ENCODE assay signal across 29 cellular contexts in genomic region chr7:126806614-126807013, GRCh38.
"Had no signal": no experiment of that assay in that cellular context is flagged by ENCODE, and none has a peak within 500 bp of the region (broad histone marks: within the 10 kb centered on the region; RNA-seq: fewer than 3 reads in every experiment).

No MANE protein-coding gene starts in this region.

- DNase-seq: activated B cell treated with CpG ODN at 0.5 μM for 24 hours; activated CD4-positive, alpha-beta memory T cell treated with anti-CD3 and anti-CD28 coated beads for 36 hours; activated CD4-positive, alpha-beta T cell treated with anti-CD3 and anti-CD28 coated beads for 36 hours; activated CD4-positive, alpha-beta T cell treated with anti-CD3 and anti-CD28 coated beads, Interleukin-2, amount 10 ng/mL, durations not matched to agents 24 days and 14 days; activated CD8-positive, alpha-beta memory T cell treated with anti-CD3 and anti-CD28 coated beads, Interleukin-2, amount 10 ng/mL, durations not matched to agents 7 days and 5 days; activated CD8-positive, alpha-beta memory T cell treated with anti-CD3 and anti-CD28 coated beads, Interleukin-2, amount 50 U/mL, for 4 hours; activated CD8-positive, alpha-beta T cell treated with anti-CD3 and anti-CD28 coated beads, Interleukin-2, amount 10 ng/mL, durations not matched to agents 7 days and 5 days; activated effector memory CD4-positive, alpha-beta T cell treated with anti-CD3 and anti-CD28 coated beads, Interleukin-2, amount 50 U/mL, for 16 hours; activated naive CD4-positive, alpha-beta T cell treated with anti-CD3 and anti-CD28 coated beads for 36 hours; activated naive CD8-positive, alpha-beta T cell treated with anti-CD3 and anti-CD28 coated beads, Interleukin-2, amount 10 ng/mL, durations not matched to agents 7 days and 5 days; activated T-cell treated with anti-CD3 and anti-CD28 coated beads, Interleukin-2, amount 50 U/mL, for 1 hour; activated T-cell treated with anti-CD3 and anti-CD28 coated beads, Interleukin-2, amount 50 U/mL, for 48 hours; central memory CD4-positive, alpha-beta T cell; cerebellar nuclear complex; colonic mucosa; effector CD8-positive, alpha-beta T cell; esophagus squamous epithelium; foreskin melanocyte; T-helper 1 cell; T-helper 17 cell; T1000; WERI-Rb-1 had no signal

- H3K27ac ChIP-seq: ascending aorta, breast epithelium, cardiac muscle cell, colonic mucosa, epithelial cell of prostate, esophagus squamous epithelium, gastroesophageal sphincter, WERI-Rb-1 had no signal

- H3K4me3 ChIP-seq: ascending aorta, breast epithelium, cardiac muscle cell, colonic mucosa, esophagus squamous epithelium, gastroesophageal sphincter had no signal

- H3K27me3 ChIP-seq: ascending aorta, breast epithelium, cardiac muscle cell, colonic mucosa, esophagus squamous epithelium had no signal

- H3K4me1 ChIP-seq: ascending aorta, breast epithelium, colonic mucosa, esophagus squamous epithelium, gastroesophageal sphincter had no signal

- H3K36me3 ChIP-seq: ascending aorta, breast epithelium, cardiac muscle cell, colonic mucosa, esophagus squamous epithelium, gastroesophageal sphincter, WERI-Rb-1 had no signal

- ATAC-seq: activated CD4-positive, alpha-beta T cell treated with anti-CD3 and anti-CD28 coated beads for 36 hours; activated CD4-positive, CD25-positive, alpha-beta regulatory T cell treated with anti-CD3 and anti-CD28 coated beads, Interleukin-2, amount 50 U/mL, for 24 hours; activated CD8-positive, alpha-beta memory T cell treated with anti-CD3 and anti-CD28 coated beads, Interleukin-2, amount 10 ng/mL, durations not matched to agents 7 days and 5 days; activated CD8-positive, alpha-beta T cell treated with anti-CD3 and anti-CD28 coated beads, Interleukin-2, amount 10 ng/mL, durations not matched to agents 7 days and 5 days; activated naive CD4-positive, alpha-beta T cell treated with anti-CD3 and anti-CD28 coated beads, Interleukin-2, amount 50 U/mL, for 72 hours; gastroesophageal sphincter; T-helper 17 cell had no signal

- H3K9me3 ChIP-seq: ascending aorta, colonic mucosa, esophagus squamous epithelium had no signal
